31 cellular contexts compared by ENCODE assay signal in genomic region chr14:46488374-46488773, GRCh38.
"Had no signal": no experiment of that assay in that cellular context is flagged by ENCODE, and none has a peak within 500 bp of the region (broad histone marks: within the 10 kb centered on the region; RNA-seq: fewer than 3 reads in every experiment).

No MANE protein-coding gene starts in this region.

- FAIRE-seq: astrocyte, TTC549 had no signal

- ATAC-seq: activated CD8-positive, alpha-beta T cell treated with anti-CD3 and anti-CD28 coated beads, Interleukin-2, amount 10 ng/mL, durations not matched to agents 7 days and 5 days; body of pancreas had no signal

- H3K36me3 Mint-ChIP-seq: activated naive CD4-positive, alpha-beta T cell treated with anti-CD3 and anti-CD28 coated beads, Interleukin-2, amount 50 U/mL, for 24 hours; activated naive CD8-positive, alpha-beta T cell treated with anti-CD3 and anti-CD28 coated beads, Interleukin-2, amount 10 ng/mL, durations not matched to agents 7 days and 5 days had no signal

- H3K4me1 Mint-ChIP-seq: activated naive CD4-positive, alpha-beta T cell treated with anti-CD3 and anti-CD28 coated beads, Interleukin-2, amount 50 U/mL, for 24 hours had no signal

- DNase-seq: activated CD4-positive, alpha-beta T cell treated with anti-CD3 and anti-CD28 coated beads, Interleukin-2, amount 10 ng/mL, durations not matched to agents 24 days and 14 days; activated CD4-positive, alpha-beta T cell treated with anti-CD3 and anti-CD28 coated beads, Interleukin-2, amount 50 U/mL, for 4 hours; activated CD8-positive, alpha-beta T cell treated with anti-CD3 and anti-CD28 coated beads, Interleukin-2, amount 10 ng/mL, durations not matched to agents 7 days and 5 days; activated gamma-delta T cell; activated naive CD4-positive, alpha-beta T cell treated with Interleukin-2 at 50 U/mL for 16 hours; activated naive CD8-positive, alpha-beta T cell treated with anti-CD3 and anti-CD28 coated beads, Interleukin-2, amount 10 ng/mL, durations not matched to agents 7 days and 5 days; activated T-cell treated with anti-CD3 and anti-CD28 coated beads, Interleukin-2, amount 50 U/mL, for 24 hours; amygdala; body of pancreas; caudate nucleus; cerebellar nuclear complex; Kasumi-1; KG1; MG63; NCI-H1048; NCI-H1105 treated with DMSO at 0.1 percent for 48 hours; NCI-H1436; NCI-H1694; NCI-H2029; NCI-H345; NCI-H524 treated with DMSO at 0.1 percent for 48 hours; Peyer's patch; RPMI8226; SHP77; SJCRH30 had no signal

- H3K27ac Mint-ChIP-seq: activated CD4-positive, alpha-beta T cell treated with anti-CD3 and anti-CD28 coated beads, Interleukin-2, amount 10 ng/mL, durations not matched to agents 24 days and 14 days; activated CD8-positive, alpha-beta T cell treated with anti-CD3 and anti-CD28 coated beads, Interleukin-2, amount 10 ng/mL, durations not matched to agents 7 days and 5 days; activated naive CD4-positive, alpha-beta T cell treated with anti-CD3 and anti-CD28 coated beads, Interleukin-2, amount 50 U/mL, for 24 hours; activated naive CD8-positive, alpha-beta T cell treated with anti-CD3 and anti-CD28 coated beads, Interleukin-2, amount 10 ng/mL, durations not matched to agents 7 days and 5 days; activated T-cell treated with anti-CD3 and anti-CD28 coated beads, Interleukin-2, amount 50 U/mL, for 24 hours; activated T-helper 2 cell treated with anti-CD3 and anti-CD28 coated beads, Interferon-gamma antibody, Interleukin-2, Interleukin-4, amounts not matched to agents 10 μg/mL and 5 μg/mL and 100 μg/mL, durations not matched to agents 14 hours and 24 hours and 36 hours had no signal

- H3K36me3 ChIP-seq: breast epithelium, MG63, Peyer's patch, SJCRH30 had no signal

- H3K27me3 ChIP-seq: body of pancreas, breast epithelium, MG63, Peyer's patch, SJCRH30 had no signal

- H3K4me3 Mint-ChIP-seq: activated CD4-positive, alpha-beta T cell treated with anti-CD3 and anti-CD28 coated beads, Interleukin-2, amount 10 ng/mL, durations not matched to agents 24 days and 14 days; activated CD8-positive, alpha-beta T cell treated with anti-CD3 and anti-CD28 coated beads, Interleukin-2, amount 10 ng/mL, durations not matched to agents 7 days and 5 days; activated naive CD4-positive, alpha-beta T cell treated with anti-CD3 and anti-CD28 coated beads, Interleukin-2, amount 50 U/mL, for 24 hours; activated naive CD8-positive, alpha-beta T cell treated with anti-CD3 and anti-CD28 coated beads, Interleukin-2, amount 10 ng/mL, durations not matched to agents 7 days and 5 days; activated T-cell treated with anti-CD3 and anti-CD28 coated beads, Interleukin-2, amount 50 U/mL, for 24 hours had no signal

- H3K9me3 Mint-ChIP-seq: activated CD4-positive, alpha-beta T cell treated with anti-CD3 and anti-CD28 coated beads, Interleukin-2, amount 10 ng/mL, durations not matched to agents 24 days and 14 days had no signal

- H3K4me3 ChIP-seq: body of pancreas, breast epithelium, MG63, Peyer's patch, SJCRH30, SK-N-MC had no signal

- H3K27me3 Mint-ChIP-seq: activated CD4-positive, alpha-beta T cell treated with anti-CD3 and anti-CD28 coated beads, Interleukin-2, amount 10 ng/mL, durations not matched to agents 24 days and 14 days; activated naive CD4-positive, alpha-beta T cell treated with anti-CD3 and anti-CD28 coated beads, Interleukin-2, amount 50 U/mL, for 24 hours; activated naive CD8-positive, alpha-beta T cell treated with anti-CD3 and anti-CD28 coated beads, Interleukin-2, amount 10 ng/mL, durations not matched to agents 7 days and 5 days; activated T-cell treated with anti-CD3 and anti-CD28 coated beads, Interleukin-2, amount 50 U/mL, for 24 hours had no signal
